ENCODE assay signal across 13 cellular contexts in genomic region chr15:99669250-99669649, GRCh38.
DNase-seq lines count a peak whose midpoint lies in the region; ATAC-seq and TF ChIP-seq lines count a peak whose summit lies in the region.
"Had no signal": no experiment of that assay in that cellular context is flagged by ENCODE, and none has a peak within 500 bp of the region (broad histone marks: within the 10 kb centered on the region; RNA-seq: fewer than 3 reads in every experiment).

No MANE protein-coding gene starts in this region.

- no peaks in the 10 kb centered on the region for H3K4me1 Mint-ChIP-seq in endothelial cell (ENCODE audit: unreplicated experiment)

- no peaks in the 10 kb centered on the region for H3K27me3 Mint-ChIP-seq in endothelial cell (ENCODE audit: unreplicated experiment)

- H3K36me3 ChIP-seq in cardiac muscle cell (peaks cover 23% of the 10 kb centered on the region), left lung (peaks cover 0 to 26% of the 10 kb centered on the region in 2 donors), tibial artery (peaks cover 0 to 15% (median under 1%) of the 10 kb centered on the region in 3 donors)

- TF ChIP-seq CTCF in cardiac muscle cell (IDR thresholded peaks at IDR 0.05; ENCODE audit: low read depth, low read length), result no peak
- no peak for TF ChIP-seq CTCF in left lung (IDR thresholded peaks at IDR 0.05)
- no peak for TF ChIP-seq CTCF in tibial artery (IDR thresholded peaks at IDR 0.05)
- no peak for TF ChIP-seq CTCF in GM10248 (IDR thresholded peaks at IDR 0.05; ENCODE audit: control extremely low read depth, extremely low read depth, low read depth, missing control alignments)
- TF ChIP-seq CTCF in endothelial cell (IDR thresholded peaks at IDR 0.05; ENCODE audit: unreplicated experiment), result no peak

- H3K27ac Mint-ChIP-seq in endothelial cell (ENCODE audit: unreplicated experiment), result no peak overlapping the region

- H3K9me3 ChIP-seq in cardiac muscle cell (ENCODE audit: low read depth) (no peaks in the 10 kb centered on the region), left lung (no peaks in the 10 kb centered on the region), tibial artery (no peaks in the 10 kb centered on the region)
- H3K9me3 ChIP-seq: BLaER1 had no signal

- H3K4me1 ChIP-seq in cardiac muscle cell (ENCODE audit: low read depth) (peaks cover 51% of the 10 kb centered on the region), left lung (no peaks in the 10 kb centered on the region), tibial artery (peaks cover 0 to 34% (median 13%) of the 10 kb centered on the region in 4 donors)
- H3K4me1 ChIP-seq: BLaER1 had no signal

- H3K4me3 ChIP-seq in cardiac muscle cell, result no peak overlapping the region
- no peak overlapping the region for H3K4me3 ChIP-seq in left lung
- no peak overlapping the region for H3K4me3 ChIP-seq in tibial artery
- H3K4me3 ChIP-seq: BLaER1 had no signal

- in situ Hi-C loops in SK-MEL-5 (cut with HindIII; ENCODE audit: low pct_unique_long_range_greater_than_20kb, low sequenced_read_pairs), result no loop called here

- no peaks in the 10 kb centered on the region for H3K9me3 Mint-ChIP-seq in endothelial cell (ENCODE audit: unreplicated experiment)

- H3K36me3 Mint-ChIP-seq in endothelial cell (ENCODE audit: low read depth, unreplicated experiment), result peaks cover 4% of the 10 kb centered on the region

- H3K4me3 Mint-ChIP-seq in endothelial cell (ENCODE audit: unreplicated experiment), result no peak overlapping the region

- POLR2A ChIA-PET in GM10248 (lab: Yijun Ruan, JAX), result no interaction called here

- intact Hi-C loops in left lung (cut with DNase I) (no loop called here), tibial artery (cut with DNase I; ENCODE audit: low total_unique reads) (no loop called here)

- peak; percentile 70 for ATAC-seq in left lung

- H3K27me3 ChIP-seq in cardiac muscle cell (no peaks in the 10 kb centered on the region), left lung (no peaks in the 10 kb centered on the region), tibial artery (no peaks in the 10 kb centered on the region)
- H3K27me3 ChIP-seq: BLaER1 had no signal

- H3K27ac ChIP-seq in cardiac muscle cell, result peak overlapping the region; percentile 98
- no peak overlapping the region for H3K27ac ChIP-seq in left lung
- peak overlapping the region; percentile 15 to 39 for H3K27ac ChIP-seq in tibial artery
- H3K27ac ChIP-seq: BLaER1, HL-60 had no signal

- DNase-seq in SK-MEL-5 (ENCODE audit: low read depth, low spot score), result peak; percentile 37
- DNase-seq in cardiac muscle cell (ENCODE audit: low read depth in 1 of 2, low spot score in 1 of 2), result peak in 1 of 2 donors; percentile 71
- DNase-seq in left lung, result no peak
- no peak for DNase-seq in tibial artery
- DNase-seq in GM10248 (ENCODE audit: extremely low spot score), result no peak
- no peak for DNase-seq in endothelial cell (ENCODE audit: low spot score)
- DNase-seq in stimulated activated CD8-positive, alpha-beta memory T cell treated with anti-CD3 and anti-CD28 coated beads, Interleukin-4, amount 100 ng/mL, for 48 hours, result no peak
- DNase-seq: KG1, NCI-H1092 treated with DMSO at 0.1 percent for 48 hours, NCI-H1694, NCI-H69 had no signal

- CTCF ChIA-PET in GM10248 (lab: Yijun Ruan, JAX), result interaction anchor here (0.8 to 2.8 kb wide), 9 partner anchors 8 to 397 kb away, joined by 3 to 12 read pairs (median 3); no protein-coding TSS in a partner anchor

Comparison
In these comparisons a context has a peak if more than half of its experiments do, and no peak if none do; other contexts are left out.
1. H3K27ac ChIP-seq: peak in cardiac muscle cell (single experiment) and tibial artery (2 of 2); none in left lung (0 of 2).